ENCODE assay signal across 8 cellular contexts in the genomic region with DNA sequence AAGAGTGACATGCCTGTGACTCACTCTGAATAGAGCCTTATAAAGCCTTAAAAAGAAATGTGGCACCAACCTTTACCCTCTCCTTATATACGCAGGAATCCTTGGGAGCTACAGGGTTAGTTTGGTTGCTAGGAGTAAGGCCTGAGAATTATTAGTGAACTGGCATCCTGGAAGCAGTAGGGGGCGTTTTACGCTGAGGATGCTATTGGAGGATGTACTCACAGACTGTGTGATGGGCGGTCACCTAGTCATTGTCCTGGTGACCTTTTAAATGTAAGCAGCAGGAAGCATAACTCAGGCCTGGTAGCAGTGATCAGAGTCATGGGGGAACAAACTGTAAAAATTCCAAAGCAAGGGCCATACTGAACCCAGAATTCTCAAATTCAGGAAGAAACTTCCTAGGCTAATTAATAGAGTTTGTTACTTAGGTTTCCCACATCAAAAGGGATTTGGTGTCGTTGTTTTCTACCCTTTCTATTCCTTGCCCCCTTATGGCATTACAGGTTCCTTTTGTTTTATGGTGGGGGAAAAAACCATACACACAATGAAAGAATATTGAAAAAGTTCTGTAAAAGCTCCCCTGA.
DNase-seq lines count a peak whose midpoint lies in the region; ATAC-seq, FAIRE-seq and TF ChIP-seq lines count a peak whose summit lies in the region.

No MANE protein-coding gene starts in this region.

- peaks cover 0 to 9% (median 2%) of the 10 kb centered on the region in 3 donors for H3K27me3 Mint-ChIP-seq in immature natural killer cell (ENCODE audit: low read depth in 3 of 3)
- no peaks in the 10 kb centered on the region for H3K27me3 Mint-ChIP-seq in activated T-cell treated with anti-CD3 and anti-CD28 coated beads, Interleukin-2, amount 50 U/mL, for 4 hours (ENCODE audit: low read depth)
- H3K27me3 Mint-ChIP-seq in activated CD4-positive, alpha-beta T cell treated with anti-CD3 and anti-CD28 coated beads, Interleukin-2, amount 10 ng/mL, durations not matched to agents 7 days and 5 days, result no peaks in the 10 kb centered on the region

- POLR2A ChIA-PET in activated CD4-positive, alpha-beta T cell treated with anti-CD3 and anti-CD28 coated beads, Interleukin-2, amount 10 ng/mL, durations not matched to agents 7 days and 5 days (lab: Charles Lee), result no interaction called here

- H3K9me3 Mint-ChIP-seq in immature natural killer cell, result no peaks in the 10 kb centered on the region
- H3K9me3 Mint-ChIP-seq in activated T-cell treated with anti-CD3 and anti-CD28 coated beads, Interleukin-2, amount 50 U/mL, for 4 hours, result no peaks in the 10 kb centered on the region
- H3K9me3 Mint-ChIP-seq in activated CD4-positive, alpha-beta T cell treated with anti-CD3 and anti-CD28 coated beads, Interleukin-2, amount 10 ng/mL, durations not matched to agents 7 days and 5 days, result no peaks in the 10 kb centered on the region

- peak; percentile 34 for TF ChIP-seq CTCF in D721Med (IDR thresholded peaks at IDR 0.05; ENCODE audit: insufficient read depth, missing control alignments)
- TF ChIP-seq CTCF in HFF-Myc (IDR thresholded peaks at IDR 0.05; ENCODE audit: low read depth, low read length, missing control alignments), result peak; percentile 70

- H3K4me1 Mint-ChIP-seq in immature natural killer cell, result peaks cover 30 to 56% of the 10 kb centered on the region in 2 donors
- H3K4me1 Mint-ChIP-seq in activated T-cell treated with anti-CD3 and anti-CD28 coated beads, Interleukin-2, amount 50 U/mL, for 4 hours (ENCODE audit: low read depth), result peaks cover 22% of the 10 kb centered on the region
- H3K4me1 Mint-ChIP-seq in activated CD4-positive, alpha-beta T cell treated with anti-CD3 and anti-CD28 coated beads, Interleukin-2, amount 10 ng/mL, durations not matched to agents 7 days and 5 days, result peaks cover 14% of the 10 kb centered on the region

- H3K27ac Mint-ChIP-seq in immature natural killer cell, result peak overlapping the region in 4 of 6 donors; percentile 3 to 73 (median 60)
- H3K27ac Mint-ChIP-seq in activated CD4-positive, alpha-beta T cell treated with anti-CD3 and anti-CD28 coated beads, Interleukin-2, amount 10 ng/mL, durations not matched to agents 7 days and 5 days, result no peak overlapping the region

- CTCF ChIA-PET in activated CD4-positive, alpha-beta T cell treated with anti-CD3 and anti-CD28 coated beads, Interleukin-2, amount 10 ng/mL, durations not matched to agents 7 days and 5 days (lab: Charles Lee), result interaction anchor here (1.0 to 1.5 kb wide), 3 partner anchors 9 to 15 kb away, joined by 3 read pairs; no protein-coding TSS in a partner anchor

- H3K4me3 ChIP-seq in HFF-Myc (replicated peaks; ENCODE audit: low read depth, low read length), result no peak overlapping the region

- no peak for FAIRE-seq in D721Med (lab: Jason Lieb, UNC)

- DNase-seq in D721Med (ENCODE audit: insufficient read length, low spot score), result no peak
- no peak for DNase-seq in HFF-Myc (ENCODE audit: extremely low read depth, low read depth)
- peak; percentile 62 for DNase-seq in RPMI8226
- DNase-seq in immature natural killer cell, result no peak
- DNase-seq in activated T-cell treated with anti-CD3 and anti-CD28 coated beads, Interleukin-2, amount 50 U/mL, for 4 hours, result no peak
- DNase-seq in AG08396 (ENCODE audit: low spot score), result no peak
- DNase-seq in activated CD4-positive, alpha-beta T cell treated with anti-CD3 and anti-CD28 coated beads, Interleukin-2, amount 10 ng/mL, durations not matched to agents 7 days and 5 days, result no peak

- peaks cover 0 to 5% (median 4%) of the 10 kb centered on the region in 3 donors for H3K36me3 Mint-ChIP-seq in immature natural killer cell
- H3K36me3 Mint-ChIP-seq in activated T-cell treated with anti-CD3 and anti-CD28 coated beads, Interleukin-2, amount 50 U/mL, for 4 hours (ENCODE audit: insufficient read depth), result peaks cover 16% of the 10 kb centered on the region
- peaks cover 6% of the 10 kb centered on the region for H3K36me3 Mint-ChIP-seq in activated CD4-positive, alpha-beta T cell treated with anti-CD3 and anti-CD28 coated beads, Interleukin-2, amount 10 ng/mL, durations not matched to agents 7 days and 5 days (ENCODE audit: low read depth)

- no peak overlapping the region for H3K4me3 Mint-ChIP-seq in immature natural killer cell
- no peak overlapping the region for H3K4me3 Mint-ChIP-seq in activated T-cell treated with anti-CD3 and anti-CD28 coated beads, Interleukin-2, amount 50 U/mL, for 4 hours
- no peak overlapping the region for H3K4me3 Mint-ChIP-seq in activated CD4-positive, alpha-beta T cell treated with anti-CD3 and anti-CD28 coated beads, Interleukin-2, amount 10 ng/mL, durations not matched to agents 7 days and 5 days

- no peak for ATAC-seq in activated T-cell treated with anti-CD3 and anti-CD28 coated beads, Interleukin-2, amount 50 U/mL, for 4 hours
- no peak for ATAC-seq in GM21786 (IDR thresholded peaks at IDR 0.05; ENCODE audit: unreplicated experiment)
